In genomic region chr9:133740891-133741290, GRCh38 we compare ENCODE assay signal across 17 cellular contexts.
"Had no signal": no experiment of that assay in that cellular context is flagged by ENCODE, and none has a peak within 500 bp of the region (broad histone marks: within the 10 kb centered on the region; RNA-seq: fewer than 3 reads in every experiment).

No MANE protein-coding gene starts in this region.

- H3K36me3 ChIP-seq: breast epithelium, left lung had no signal

- H3K9me3 ChIP-seq: breast epithelium, left lung had no signal

- H3K27ac ChIP-seq: breast epithelium, left lung had no signal

- DNase-seq: activated CD4-positive, alpha-beta T cell treated with anti-CD3 and anti-CD28 coated beads, Interleukin-2, amount 50 U/mL, for 4 hours; activated CD8-positive, alpha-beta memory T cell treated with anti-CD3 and anti-CD28 coated beads for 24 hours; activated CD8-positive, alpha-beta memory T cell treated with anti-CD3 and anti-CD28 coated beads, Interleukin-2, amount 50 U/mL, for 4 hours; activated naive CD4-positive, alpha-beta T cell treated with Interleukin-2 at 50 U/mL for 16 hours; activated naive CD8-positive, alpha-beta T cell treated with anti-CD3 and anti-CD28 coated beads for 36 hours; activated T-cell treated with anti-CD3 and anti-CD28 coated beads, Interleukin-2, amount 50 U/mL, for 24 hours; cerebellar nuclear complex; effector CD4-positive, alpha-beta T cell; erythroblast; foreskin fibroblast; left lung; nephron progenitor cell; nucleus accumbens; stimulated activated CD4-positive, alpha-beta T cell treated with anti-CD3 and anti-CD28 coated beads, Interleukin-4, amount 100 ng/mL, for 1 hour; stimulated activated naive CD4-positive, alpha-beta T cell; T1000 had no signal

- H3K4me3 ChIP-seq: breast epithelium, left lung had no signal

- H3K27me3 ChIP-seq: breast epithelium, left lung had no signal
